In the genomic region with DNA sequence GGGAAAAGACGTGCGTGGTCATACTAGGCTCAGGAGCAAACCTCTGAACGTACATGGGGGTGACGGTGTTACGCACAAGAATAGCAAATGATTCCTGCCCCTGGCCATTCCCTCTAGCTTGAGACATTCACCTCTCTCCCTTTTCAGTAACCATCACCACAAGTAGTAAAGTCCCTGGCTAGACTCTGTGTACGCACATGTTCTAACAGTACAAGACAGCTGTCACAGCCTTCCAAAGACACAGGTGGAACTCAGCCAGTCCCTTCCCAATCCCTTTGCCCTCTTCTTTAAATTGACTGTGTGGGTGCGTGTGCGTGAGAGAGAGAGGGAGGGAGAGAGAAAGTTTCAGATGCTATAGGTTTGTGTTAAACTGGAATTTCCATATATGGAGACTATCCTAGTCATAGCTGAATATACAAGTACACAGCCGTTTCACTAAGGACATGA, we compare ENCODE assay signal across 14 cellular contexts.
A peak's percentile ranks its signal among the peaks of the same experiment; 100 is the strongest.
DNase-seq lines count a peak whose midpoint lies in the region; ATAC-seq, FAIRE-seq and TF ChIP-seq lines count a peak whose summit lies in the region.
"Had no signal": no experiment of that assay in that cellular context is flagged by ENCODE, and none has a peak within 500 bp of the region (broad histone marks: within the 10 kb centered on the region; RNA-seq: fewer than 3 reads in every experiment).

No MANE protein-coding gene starts in this region.

- H3K9me3 ChIP-seq in neural progenitor cell (ENCODE audit: low read depth): no peaks in the 10 kb centered on the region
- H3K9me3 ChIP-seq: Peyer's patch, tibial nerve had no signal

- H3K9ac ChIP-seq in neural progenitor cell: no peak overlapping the region

- no peaks in the 10 kb centered on the region for H3F3A ChIP-seq in neural progenitor cell (ENCODE audit: low read depth)

- H3K36me3 Mint-ChIP-seq in activated naive CD4-positive, alpha-beta T cell treated with anti-CD3 and anti-CD28 coated beads, Interleukin-2, amount 50 U/mL, for 72 hours: peaks cover 10 to 57% of the 10 kb centered on the region in 2 donors
- no peaks in the 10 kb centered on the region for H3K36me3 Mint-ChIP-seq in neural progenitor cell
- H3K36me3 Mint-ChIP-seq in Calu3 (ENCODE audit: insufficient read depth, unreplicated experiment): no peaks in the 10 kb centered on the region

- ATAC-seq in activated naive CD4-positive, alpha-beta T cell treated with anti-CD3 and anti-CD28 coated beads, Interleukin-2, amount 50 U/mL, for 72 hours: peak; percentile 62 to 78
- no peak for ATAC-seq in GM18505 (IDR thresholded peaks at IDR 0.05; ENCODE audit: unreplicated experiment)
- no peak for ATAC-seq in HG02938 (IDR thresholded peaks at IDR 0.05; ENCODE audit: unreplicated experiment)

- H3K27me3 Mint-ChIP-seq in neural progenitor cell (ENCODE audit: insufficient read depth, low read depth) (peaks cover 5% of the 10 kb centered on the region), Calu3 (ENCODE audit: unreplicated experiment) (peaks cover 30% of the 10 kb centered on the region)
- H3K27me3 Mint-ChIP-seq: central memory CD8-positive, alpha-beta T cell; memory B cell had no signal

- no peak for DNase-seq in GM12891 (ENCODE audit: insufficient read length, low spot score)
- peak; percentile 14 for DNase-seq in GM20000 (ENCODE audit: low spot score)
- DNase-seq in activated naive CD4-positive, alpha-beta T cell treated with anti-CD3 and anti-CD28 coated beads, Interleukin-2, amount 50 U/mL, for 72 hours (ENCODE audit: low spot score in 2 of 2): no peak
- DNase-seq in neural progenitor cell (ENCODE audit: low spot score): no peak
- no peak for DNase-seq in Calu3
- no peak for DNase-seq in mesenteric fat pad (ENCODE audit: low spot score)
- DNase-seq: hypothalamus, Peyer's patch, retina had no signal

- no peaks in the 10 kb centered on the region for H4K20me1 ChIP-seq in neural progenitor cell (ENCODE audit: low read depth)

- H3K4me2 ChIP-seq in neural progenitor cell: no peak overlapping the region

- H3K9me3 Mint-ChIP-seq in activated naive CD4-positive, alpha-beta T cell treated with anti-CD3 and anti-CD28 coated beads, Interleukin-2, amount 50 U/mL, for 72 hours: peaks cover 3 to 19% of the 10 kb centered on the region in 2 donors
- peaks cover under 1% of the 10 kb centered on the region for H3K9me3 Mint-ChIP-seq in neural progenitor cell
- H3K9me3 Mint-ChIP-seq in Calu3 (ENCODE audit: low read depth, unreplicated experiment): no peaks in the 10 kb centered on the region
- H3K9me3 Mint-ChIP-seq: central memory CD8-positive, alpha-beta T cell; memory B cell had no signal

- H3K27ac Mint-ChIP-seq in activated naive CD4-positive, alpha-beta T cell treated with anti-CD3 and anti-CD28 coated beads, Interleukin-2, amount 50 U/mL, for 72 hours: peak overlapping the region; percentile 92 to 96
- H3K27ac Mint-ChIP-seq in neural progenitor cell (peak overlapping the region; percentile 7), Calu3 (ENCODE audit: unreplicated experiment) (no peak overlapping the region)

- no TSS peak for BruUV-seq in Calu3 (replicated peaks; lab: Mats Ljungman, UMichigan)

- H3K4me1 Mint-ChIP-seq in neural progenitor cell (peaks cover 21% of the 10 kb centered on the region), Calu3 (ENCODE audit: low read depth, unreplicated experiment) (no peaks in the 10 kb centered on the region)

- no peak for TF ChIP-seq CTCF in GM20000 (IDR thresholded peaks at IDR 0.05; ENCODE audit: extremely low read depth, missing control alignments)
- no peak for TF ChIP-seq CTCF in neural progenitor cell (IDR thresholded peaks at IDR 0.05)
- TF ChIP-seq CTCF in Calu3 (IDR thresholded peaks at IDR 0.05; ENCODE audit: unreplicated experiment): no peak

- H3K79me2 ChIP-seq in neural progenitor cell (ENCODE audit: low read depth): no peaks in the 10 kb centered on the region

- H3K4me3 Mint-ChIP-seq in neural progenitor cell: no peak overlapping the region
- H3K4me3 Mint-ChIP-seq in Calu3 (ENCODE audit: low read depth, unreplicated experiment): no peak overlapping the region
- H3K4me3 Mint-ChIP-seq: central memory CD8-positive, alpha-beta T cell; memory B cell had no signal

- H3K27me3 ChIP-seq in neural progenitor cell: no peaks in the 10 kb centered on the region
- H3K27me3 ChIP-seq: Peyer's patch, tibial nerve had no signal

- no peaks in the 10 kb centered on the region for H3K36me3 ChIP-seq in neural progenitor cell
- H3K36me3 ChIP-seq: Peyer's patch, tibial nerve had no signal

- TF ChIP-seq POLR2A in GM12891 (IDR thresholded peaks at IDR 0.05; ENCODE audit: low read depth, low read length): peak; percentile 43; the same call in 1 of the 2 replicates
- no peak for TF ChIP-seq POLR2A in GM18505 (IDR thresholded peaks at IDR 0.05; ENCODE audit: borderline replicate concordance, extremely low read depth, insufficient read depth, insufficient read length)

- H3K4me3 ChIP-seq in neural progenitor cell: no peak overlapping the region
- H3K4me3 ChIP-seq: Peyer's patch, tibial nerve had no signal

- H3K4me1 ChIP-seq in neural progenitor cell: no peaks in the 10 kb centered on the region
- H3K4me1 ChIP-seq: Peyer's patch had no signal

- FAIRE-seq in GM12891 (lab: Jason Lieb, UNC): peak; percentile 47

- no peak overlapping the region for H2AFZ ChIP-seq in neural progenitor cell (replicated peaks)

- CTCF ChIA-PET in Calu3 (lab: Charles Lee): no interaction called here

- intact Hi-C loops in Calu3 (cut with micrococcal nuclease; ENCODE audit: unreplicated experiment): no loop called here

- no peak overlapping the region for H3K27ac ChIP-seq in neural progenitor cell
- H3K27ac ChIP-seq: Peyer's patch, tibial nerve had no signal

TF ChIP-seq in GM12891, 5 proteins besides CTCF, POLR2A, EP300 and RAD21:
- TF ChIP-seq POU2F2 (IDR thresholded peaks at IDR 0.05; ENCODE audit: low read depth, low read length): no peak
- TF ChIP-seq POLR2AphosphoS5 (IDR thresholded peaks at IDR 0.05; ENCODE audit: low read depth, low read length): no peak
- TF ChIP-seq TAF1 (IDR thresholded peaks at IDR 0.05; ENCODE audit: low read depth, low read length): no peak
- no peak for TF ChIP-seq PAX5 (IDR thresholded peaks at IDR 0.05; ENCODE audit: insufficient read depth, low read length, severe bottlenecking)
- no peak for TF ChIP-seq SPI1 (IDR thresholded peaks at IDR 0.05; ENCODE audit: low read depth, low read length)

Comparison
In these comparisons a context has a peak if more than half of its experiments do, and no peak if none do; other contexts are left out.
1. ATAC-seq: peak in activated naive CD4-positive, alpha-beta T cell treated with anti-CD3 and anti-CD28 coated beads, Interleukin-2, amount 50 U/mL, for 72 hours (2 of 2); none in GM18505 (single experiment) and HG02938 (single experiment).